15 cellular contexts compared by ENCODE assay signal in genomic region chr20:9112541-9113515, GRCh38. TPM values are rescaled to one million over a fixed set of nuclear protein-coding genes. Genes with fewer than 3 reads are reported as not detected.
DNase-seq lines count a peak whose midpoint lies in the region; ATAC-seq, FAIRE-seq and TF ChIP-seq lines count a peak whose summit lies in the region.
"Had no signal": no experiment of that assay in that cellular context is flagged by ENCODE, and none has a peak within 500 bp of the region (broad histone marks: within the 10 kb centered on the region; RNA-seq: fewer than 3 reads in every experiment).

No MANE protein-coding gene starts in this region.

- WGBS in small intestine, 3 donors, result 68 to 83% (median 80%) methylated on average over 6 of the region's 6 CpGs

- peak; percentile 87 for ATAC-seq in SK-N-SH treated with all-trans-retinoic acid at 6 μM for 48 hours
- ATAC-seq: GM12878 had no signal

- H3K4me1 ChIP-seq in osteoblast (ENCODE audit: insufficient read depth, low read length), result peaks cover 31% of the 10 kb centered on the region
- H3K4me1 ChIP-seq in small intestine (ENCODE audit: control insufficient read depth in 2 of 2, insufficient read depth in 1 of 2, low read depth in 1 of 2, low read length in 1 of 2), result no peaks in the 10 kb centered on the region

- H3K27ac ChIP-seq in osteoblast (ENCODE audit: low read depth, low read length) (peak overlapping the region; percentile 32), small intestine (ENCODE audit: low read depth in 1 of 2, low read length in 1 of 2) (no peak overlapping the region)

- no peaks in the 10 kb centered on the region for H3K9me3 ChIP-seq in osteoblast (ENCODE audit: low read depth, low read length)
- no peaks in the 10 kb centered on the region for H3K9me3 ChIP-seq in small intestine (ENCODE audit: control insufficient read depth, low read depth)

- H3K27me3 ChIP-seq in osteoblast (ENCODE audit: insufficient read depth, low read length) (no peaks in the 10 kb centered on the region), small intestine (ENCODE audit: control insufficient read depth in 2 of 2, insufficient read depth in 2 of 2, low read length in 2 of 2) (no peaks in the 10 kb centered on the region)

- peaks cover 37% of the 10 kb centered on the region for H3K79me2 ChIP-seq in osteoblast (ENCODE audit: insufficient read depth, low read length)

- no peaks in the 10 kb centered on the region for H3K36me3 ChIP-seq in osteoblast (ENCODE audit: insufficient read depth, low read length)
- no peaks in the 10 kb centered on the region for H3K36me3 ChIP-seq in small intestine (ENCODE audit: control insufficient read depth in 2 of 2, insufficient read depth in 2 of 2, low read length in 2 of 2)

- no peak for TF ChIP-seq CTCF in fibroblast of the aortic adventitia (IDR thresholded peaks at IDR 0.05; ENCODE audit: insufficient read depth, low read length)
- no peak for TF ChIP-seq CTCF in osteoblast (IDR thresholded peaks at IDR 0.05; ENCODE audit: extremely low read depth, low read depth, low read length)

- no peak for FAIRE-seq in small intestine (lab: Jason Lieb, UNC)
- FAIRE-seq: GM12878, keratinocyte had no signal

- peak overlapping the region; percentile 45 for H3K4me2 ChIP-seq in osteoblast (ENCODE audit: insufficient read depth, low read length)

- peak overlapping the region; percentile 49 for H2AFZ ChIP-seq in osteoblast (ENCODE audit: low read length)

- H3K4me3 ChIP-seq in fibroblast of the aortic adventitia (ENCODE audit: low read depth, low read length) (no peak overlapping the region), osteoblast (ENCODE audit: insufficient read depth, low read length) (no peak overlapping the region), small intestine (ENCODE audit: low read depth in 1 of 2, low read length in 2 of 2) (no peak overlapping the region)
- H3K4me3 ChIP-seq: GM12878 had no signal

- DNase-seq in ELR (ENCODE audit: low read depth) (peak; percentile 17), fibroblast of the aortic adventitia (ENCODE audit: low read depth) (peak; percentile 70), osteoblast (ENCODE audit: insufficient read length, low spot score, missing footprints) (peak; percentile 77), NCI-H1930 (lab: John Stamatoyannopoulos, UW) (no peak), small intestine (no peak), GDM1 (lab: John Stamatoyannopoulos, UW) (no peak)
- DNase-seq in activated CD4-positive, alpha-beta T cell treated with anti-CD3 and anti-CD28 coated beads for 1 hour, result no peak
- DNase-seq: CD8-positive, alpha-beta memory T cell; NCI-H1048; NCI-H510A treated with DMSO at 0.1 percent for 48 hours; occipital lobe; stimulated activated CD4-positive, alpha-beta T cell treated with anti-CD3 and anti-CD28 coated beads, Interleukin-4, amount 100 ng/mL, for 24 hours had no signal

- no peaks in the 10 kb centered on the region for H4K20me1 ChIP-seq in osteoblast (ENCODE audit: insufficient read depth, low read length)

TF ChIP-seq in SK-N-SH treated with all-trans-retinoic acid at 6 μM for 48 hours, 23 proteins besides CTCF, POLR2A, EP300 and RAD21:
- 0 out of 2 replicates have a peak, but pooled peaks have one; percentile 56 for TF ChIP-seq GLIS3 (CRISPR knock-in tag; IDR thresholded peaks at IDR 0.05)
- no peak for TF ChIP-seq SNAI2 (CRISPR knock-in tag; IDR thresholded peaks at IDR 0.05)
- TF ChIP-seq TCF4 (CRISPR knock-in tag; IDR thresholded peaks at IDR 0.05; ENCODE audit: borderline replicate concordance), result no peak
- peak; percentile 73 for TF ChIP-seq ZNF70 (CRISPR knock-in tag; IDR thresholded peaks at IDR 0.05)
- TF ChIP-seq ZFP3 (CRISPR knock-in tag; IDR thresholded peaks at IDR 0.05), result 0 out of 2 replicates have a peak, but pooled peaks have one; percentile 42
- no peak for TF ChIP-seq ZNF8 (CRISPR knock-in tag; IDR thresholded peaks at IDR 0.05)
- peak; percentile 85 for TF ChIP-seq ISL1 (CRISPR knock-in tag; IDR thresholded peaks at IDR 0.05)

RNA-seq across cellular contexts. Expression of gene PLCB4, which starts 43.9 kb away (rescaled TPM):
- total RNA-seq in fibroblast of the aortic adventitia (ENCODE audit: low replicate concordance) (0.25 and 4.1 TPM in 2 replicates), osteoblast (13.0 and 25.6 TPM in 2 replicates)
- polyA plus RNA-seq in small intestine, result 1 to 10 TPM in 1 of 3 donors, under 1 TPM in 2; under 0.01 to 6.3 (median 0.45) TPM
- total RNA-seq: CD8-positive, alpha-beta memory T cell; GM12878 had no signal
- polyA plus RNA-seq: CD8-positive, alpha-beta memory T cell; GM12878 had no signal

Comparison
In these comparisons a context has a peak if more than half of its experiments do, and no peak if none do; other contexts are left out.
1. DNase-seq: peak in ELR (single experiment), fibroblast of the aortic adventitia (single experiment) and osteoblast (single experiment); none in NCI-H1930 (0 of 2), activated CD4-positive, alpha-beta T cell treated with anti-CD3 and anti-CD28 coated beads for 1 hour (single experiment), small intestine (single experiment) and GDM1 (single experiment).